18 cellular contexts compared by ENCODE assay signal in the genomic region with DNA sequence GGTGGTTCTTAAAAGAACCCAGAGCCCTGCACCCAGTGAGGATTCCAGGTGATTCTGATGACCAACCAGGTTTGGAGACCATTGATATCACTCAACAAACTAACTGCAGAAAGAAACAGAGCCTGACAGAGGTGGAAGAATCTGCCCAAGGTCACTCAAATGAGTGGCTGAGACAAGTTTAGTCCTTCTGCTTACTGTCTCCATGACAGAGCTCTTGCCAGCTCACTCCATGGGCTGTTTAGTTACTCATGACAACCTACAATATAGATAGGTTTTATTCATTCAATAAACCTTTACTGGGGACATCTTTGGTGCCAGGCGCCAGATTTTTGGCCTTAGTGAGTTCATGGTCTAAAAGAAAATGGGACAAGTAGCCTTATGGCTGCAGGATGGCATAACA.
A peak's percentile ranks its signal among the peaks of the same experiment; 100 is the strongest.
DNase-seq lines count a peak whose midpoint lies in the region; ATAC-seq and TF ChIP-seq lines count a peak whose summit lies in the region.
"Had no signal": no experiment of that assay in that cellular context is flagged by ENCODE, and none has a peak within 500 bp of the region (broad histone marks: within the 10 kb centered on the region; RNA-seq: fewer than 3 reads in every experiment).

No MANE protein-coding gene starts in this region.

- H3K27me3 Mint-ChIP-seq in activated CD4-positive, alpha-beta T cell treated with anti-CD3 and anti-CD28 coated beads, Interleukin-2, amount 10 ng/mL, durations not matched to agents 24 days and 14 days: no peaks in the 10 kb centered on the region
- H3K27me3 Mint-ChIP-seq: B cell; CD4-positive, alpha-beta T cell had no signal

- H3K27me3 ChIP-seq in right atrium auricular region (no peaks in the 10 kb centered on the region), left ventricle myocardium inferior (ENCODE audit: low read depth) (no peaks in the 10 kb centered on the region)
- H3K27me3 ChIP-seq: BLaER1 treated with 17β-estradiol and CSF1 and Interleukin-3, amounts not matched to agents 10 nM and 100 nM had no signal

- H3K27ac Mint-ChIP-seq in activated CD4-positive, alpha-beta T cell treated with anti-CD3 and anti-CD28 coated beads, Interleukin-2, amount 10 ng/mL, durations not matched to agents 24 days and 14 days: no peak overlapping the region
- H3K27ac Mint-ChIP-seq: B cell; CD4-positive, alpha-beta T cell; CD8-positive, alpha-beta T cell had no signal

- TF ChIP-seq CTCF in right atrium auricular region (IDR thresholded peaks at IDR 0.05) (no peak), left ventricle myocardium inferior (IDR thresholded peaks at IDR 0.05; ENCODE audit: borderline replicate concordance) (no peak)

- ATAC-seq in Right ventricle myocardium superior (ENCODE audit: poor library complexity) (peak; percentile 70), left ventricle myocardium superior (peak; percentile 72)
- ATAC-seq: A549; CD8-positive, alpha-beta T cell had no signal

- H3K9me3 Mint-ChIP-seq in activated CD4-positive, alpha-beta T cell treated with anti-CD3 and anti-CD28 coated beads, Interleukin-2, amount 10 ng/mL, durations not matched to agents 24 days and 14 days: peaks cover 3% of the 10 kb centered on the region
- H3K9me3 Mint-ChIP-seq: CD4-positive, alpha-beta T cell; CD8-positive, alpha-beta T cell had no signal

- peak; percentile 30 for DNase-seq in activated CD4-positive, alpha-beta T cell treated with anti-CD3 and anti-CD28 coated beads, Interleukin-2, amount 10 ng/mL, durations not matched to agents 24 days and 14 days
- no peak for DNase-seq in activated CD4-positive, alpha-beta T cell treated with anti-CD3 and anti-CD28 coated beads, Interleukin-2, amount 50 U/mL, for 1 hour
- no peak for DNase-seq in Right ventricle myocardium superior
- no peak for DNase-seq in right atrium auricular region (ENCODE audit: low spot score)
- no peak for DNase-seq in left ventricle myocardium superior
- DNase-seq in left ventricle myocardium inferior: no peak
- DNase-seq: AML-193; Caco-2; Calu3; CD4-positive, alpha-beta T cell; CD8-positive, alpha-beta T cell; DMS79 treated with DMSO at 0.1 percent for 48 hours; GF-D8 had no signal

- H3K4me1 ChIP-seq in right atrium auricular region: no peaks in the 10 kb centered on the region
- peaks cover 11% of the 10 kb centered on the region for H3K4me1 ChIP-seq in left ventricle myocardium inferior
- H3K4me1 ChIP-seq: A549; BLaER1 treated with 17β-estradiol and CSF1 and Interleukin-3, amounts not matched to agents 10 nM and 100 nM; Caco-2 had no signal

- peaks cover 2% of the 10 kb centered on the region for H3K36me3 Mint-ChIP-seq in activated CD4-positive, alpha-beta T cell treated with anti-CD3 and anti-CD28 coated beads, Interleukin-2, amount 10 ng/mL, durations not matched to agents 24 days and 14 days (ENCODE audit: low read depth)

- H3K9me3 ChIP-seq in right atrium auricular region (no peaks in the 10 kb centered on the region), left ventricle myocardium inferior (replicated peaks) (no peaks in the 10 kb centered on the region)
- H3K9me3 ChIP-seq: A549; BLaER1 treated with 17β-estradiol and CSF1 and Interleukin-3, amounts not matched to agents 10 nM and 100 nM; Caco-2 had no signal

- H3K4me3 ChIP-seq in right atrium auricular region: no peak overlapping the region
- no peak overlapping the region for H3K4me3 ChIP-seq in left ventricle myocardium inferior
- H3K4me3 ChIP-seq: A549; BLaER1 treated with 17β-estradiol and CSF1 and Interleukin-3, amounts not matched to agents 10 nM and 100 nM had no signal

- intact Hi-C loops in activated CD4-positive, alpha-beta T cell treated with anti-CD3 and anti-CD28 coated beads, Interleukin-2, amount 10 ng/mL, durations not matched to agents 24 days and 14 days (cut with micrococcal nuclease): no loop called here
- intact Hi-C loops in Right ventricle myocardium superior (cut with DNase I): no loop called here
- intact Hi-C loops in left ventricle myocardium superior (cut with micrococcal nuclease): no loop called here
- intact Hi-C loops in left ventricle myocardium inferior (cut with micrococcal nuclease): no loop called here

- no peaks in the 10 kb centered on the region for H3K36me3 ChIP-seq in right atrium auricular region
- H3K36me3 ChIP-seq in left ventricle myocardium inferior: peaks cover 10% of the 10 kb centered on the region

- H3K27ac ChIP-seq in right atrium auricular region (no peak overlapping the region), left ventricle myocardium inferior (replicated peaks) (no peak overlapping the region)
- H3K27ac ChIP-seq: 22Rv1; A549; BLaER1 treated with 17β-estradiol and CSF1 and Interleukin-3, amounts not matched to agents 10 nM and 100 nM; C4-2B had no signal

- H3K4me1 Mint-ChIP-seq in activated CD4-positive, alpha-beta T cell treated with anti-CD3 and anti-CD28 coated beads, Interleukin-2, amount 10 ng/mL, durations not matched to agents 24 days and 14 days: no peaks in the 10 kb centered on the region
- H3K4me1 Mint-ChIP-seq: B cell had no signal

- no peak overlapping the region for H3K4me3 Mint-ChIP-seq in activated CD4-positive, alpha-beta T cell treated with anti-CD3 and anti-CD28 coated beads, Interleukin-2, amount 10 ng/mL, durations not matched to agents 24 days and 14 days
- H3K4me3 Mint-ChIP-seq: B cell; CD4-positive, alpha-beta T cell; CD8-positive, alpha-beta T cell had no signal
